ENCODE assay signal across 9 cellular contexts in genomic region chr11:128733440-128734115, GRCh38. TPM values are rescaled to one million over a fixed set of nuclear protein-coding genes. Genes with fewer than 3 reads are reported as not detected.
A peak's percentile ranks its signal among the peaks of the same experiment; 100 is the strongest.
DNase-seq lines count a peak whose midpoint lies in the region; ATAC-seq and TF ChIP-seq lines count a peak whose summit lies in the region.
"Had no signal": no experiment of that assay in that cellular context is flagged by ENCODE, and none has a peak within 500 bp of the region (broad histone marks: within the 10 kb centered on the region; RNA-seq: fewer than 3 reads in every experiment).

No MANE protein-coding gene starts in this region.

- peak overlapping the region in 1 of 2 donors; percentile 23 for H3K4me3 ChIP-seq in neuronal stem cell (ENCODE audit: low read length in 2 of 2)
- no peak overlapping the region for H3K4me3 ChIP-seq in vagina
- H3K4me3 ChIP-seq in WERI-Rb-1 (ENCODE audit: low read depth, low read length) = no peak overlapping the region
- H3K4me3 ChIP-seq: A549 had no signal

- peak overlapping the region; percentile 66 for H2AFZ ChIP-seq in neuronal stem cell (ENCODE audit: low read length)

- peaks cover 2% of the 10 kb centered on the region for H3K79me1 ChIP-seq in neuronal stem cell (ENCODE audit: low read depth, low read length)

- TF ChIP-seq CTCF in vagina (IDR thresholded peaks at IDR 0.05) (no peak), WERI-Rb-1 (IDR thresholded peaks at IDR 0.05; ENCODE audit: low read depth, low read length) (no peak)

- no peak overlapping the region for H3K9ac ChIP-seq in neuronal stem cell (ENCODE audit: low read depth, low read length, poor library complexity)

- H3K36me3 ChIP-seq in neuronal stem cell (replicated peaks in 1 of 2; ENCODE audit: control insufficient read depth in 2 of 2, insufficient read depth in 2 of 2, low read length in 2 of 2) (no peaks in the 10 kb centered on the region), vagina (no peaks in the 10 kb centered on the region), WERI-Rb-1 (no peaks in the 10 kb centered on the region)

- no peak overlapping the region for H3K18ac ChIP-seq in neuronal stem cell (ENCODE audit: low read length)

- intact Hi-C loops in vagina (cut with DNase I) = no loop called here
- intact Hi-C loops in Right ventricle myocardium inferior (cut with DNase I) = no loop called here

- no peak overlapping the region for H4K8ac ChIP-seq in neuronal stem cell (ENCODE audit: low read depth, low read length)

- DNase-seq in NCI-H345 (lab: John Stamatoyannopoulos, UW) = peak; percentile 6
- no peak for DNase-seq in NCI-H345 treated with DMSO at 0.1 percent for 48 hours (lab: John Stamatoyannopoulos, UW; ENCODE audit: unreplicated experiment)
- peak; percentile 32 for DNase-seq in activated naive CD4-positive, alpha-beta T cell treated with anti-CD3 and anti-CD28 coated beads, Interleukin-2, amount 50 U/mL, for 16 hours
- DNase-seq in neuronal stem cell (ENCODE audit: low spot score) = peak; percentile 60
- DNase-seq in vagina (ENCODE audit: extremely low spot score in 2 of 2) = no peak
- no peak for DNase-seq in WERI-Rb-1
- no peak for DNase-seq in Right ventricle myocardium inferior (ENCODE audit: missing footprints)

- no peak for TF ChIP-seq POLR2A in vagina (IDR thresholded peaks at IDR 0.05)

- H3K27me3 ChIP-seq in neuronal stem cell (ENCODE audit: control insufficient read depth in 3 of 3, insufficient read depth in 3 of 3, low read depth in 1 of 3, low read length in 3 of 3) (no peaks in the 10 kb centered on the region), vagina (no peaks in the 10 kb centered on the region), WERI-Rb-1 (ENCODE audit: insufficient read depth, low read depth, severe bottlenecking) (peaks cover 36% of the 10 kb centered on the region)

- no peak overlapping the region for H3K4ac ChIP-seq in neuronal stem cell (ENCODE audit: low read length)

- peaks cover 0 to 2% of the 10 kb centered on the region in 2 donors for H3K9me3 ChIP-seq in neuronal stem cell (replicated peaks in 1 of 2; ENCODE audit: control insufficient read depth in 2 of 2, insufficient read depth in 1 of 2, low read depth in 1 of 2, low read length in 2 of 2)
- no peaks in the 10 kb centered on the region for H3K9me3 ChIP-seq in vagina
- no peaks in the 10 kb centered on the region for H3K9me3 ChIP-seq in WERI-Rb-1 (ENCODE audit: severe bottlenecking)
- H3K9me3 ChIP-seq: A549 had no signal

- H2BK5ac ChIP-seq in neuronal stem cell (ENCODE audit: low read length) = no peak overlapping the region

- H3K27ac ChIP-seq in neuronal stem cell (replicated peaks; ENCODE audit: low read length) (no peak overlapping the region), vagina (no peak overlapping the region), WERI-Rb-1 (no peak overlapping the region)
- H3K27ac ChIP-seq: A549 had no signal

- H4K91ac ChIP-seq in neuronal stem cell (ENCODE audit: low read depth, low read length, poor library complexity) = no peak overlapping the region

- ATAC-seq in HG03280 (IDR thresholded peaks at IDR 0.05; ENCODE audit: unreplicated experiment) (peak; percentile 29), Right ventricle myocardium inferior (no peak)
- ATAC-seq: A549 had no signal

- H3K23ac ChIP-seq in neuronal stem cell (ENCODE audit: low read depth, low read length, poor library complexity) = no peak overlapping the region

- no peak overlapping the region for H2BK12ac ChIP-seq in neuronal stem cell (ENCODE audit: low read length)

- no peak overlapping the region for H2BK120ac ChIP-seq in neuronal stem cell (ENCODE audit: low read depth, low read length)

- H3K4me2 ChIP-seq in neuronal stem cell (ENCODE audit: insufficient read depth, low read length, poor library complexity, severe bottlenecking) = peak overlapping the region; percentile 59
- H3K4me2 ChIP-seq: A549 had no signal

- no CpG with 5 or more reads among the region's 9 CpGs for WGBS in neuronal stem cell (ENCODE audit: extremely low coverage in 2 of 2, insufficient read length in 2 of 2, insufficient replicate concordance in 1 of 2), 2 donors

- no peak overlapping the region for H3K14ac ChIP-seq in neuronal stem cell (ENCODE audit: low read length)

- H3K4me1 ChIP-seq in neuronal stem cell (ENCODE audit: control insufficient read depth in 2 of 2, insufficient read depth in 1 of 2, low read depth in 1 of 2, low read length in 2 of 2) (peaks cover 20 to 34% of the 10 kb centered on the region in 2 donors), vagina (peaks cover 16% of the 10 kb centered on the region)
- H3K4me1 ChIP-seq: A549 had no signal

- no peak overlapping the region for H2BK15ac ChIP-seq in neuronal stem cell (ENCODE audit: low read length)

- H2AK5ac ChIP-seq in neuronal stem cell (ENCODE audit: low read depth, low read length) = no peak overlapping the region

RNA-seq across cellular contexts. Expression of gene FLI1, which starts 39.7 kb away (rescaled TPM):
- 0.06 TPM for polyA plus RNA-seq in neuronal stem cell (2013, experiment 1 of 2)
- 0.03 TPM for polyA plus RNA-seq in neuronal stem cell (2013, experiment 2 of 2)
- 29.5 TPM for total RNA-seq in vagina
- 18.3 TPM for total RNA-seq in Right ventricle myocardium inferior

Comparison
In these comparisons a context has a peak if more than half of its experiments do, and no peak if none do; other contexts are left out.
1. DNase-seq: peak in NCI-H345 (single experiment), activated naive CD4-positive, alpha-beta T cell treated with anti-CD3 and anti-CD28 coated beads, Interleukin-2, amount 50 U/mL, for 16 hours (single experiment) and neuronal stem cell (single experiment); none in NCI-H345 treated with DMSO at 0.1 percent for 48 hours (single experiment), vagina (0 of 2), WERI-Rb-1 (single experiment) and Right ventricle myocardium inferior (single experiment).